ENCODE assay signal across 38 cellular contexts in the genomic region with DNA sequence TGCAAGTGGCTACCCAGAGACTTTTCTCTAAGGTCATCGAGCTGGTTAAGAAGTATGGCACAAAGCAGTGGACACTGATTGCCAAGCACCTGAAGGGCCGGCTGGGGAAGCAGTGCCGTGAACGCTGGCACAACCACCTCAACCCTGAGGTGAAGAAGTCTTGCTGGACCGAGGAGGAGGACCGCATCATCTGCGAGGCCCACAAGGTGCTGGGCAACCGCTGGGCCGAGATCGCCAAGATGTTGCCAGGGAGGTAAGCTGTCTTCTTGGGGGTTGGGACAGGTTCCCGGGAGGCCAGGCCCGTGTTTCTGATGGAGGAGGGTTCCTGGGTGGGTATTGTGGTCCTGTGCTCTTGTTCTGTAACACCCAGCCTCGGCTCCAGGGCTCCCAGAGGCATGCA. TPM values are rescaled to one million over a fixed set of nuclear protein-coding genes. Genes with fewer than 3 reads are reported as not detected.
"Had no signal": no experiment of that assay in that cellular context is flagged by ENCODE, and none has a peak within 500 bp of the region (broad histone marks: within the 10 kb centered on the region; RNA-seq: fewer than 3 reads in every experiment).

No MANE protein-coding gene starts in this region.

- H3K9me3 ChIP-seq: ascending aorta, gastrocnemius medialis, thoracic aorta, uterus had no signal

- DNase-seq: activated CD4-positive, alpha-beta memory T cell treated with anti-CD3 and anti-CD28 coated beads for 36 hours; activated CD4-positive, alpha-beta T cell treated with anti-CD3 and anti-CD28 coated beads, Interleukin-2, amount 10 ng/mL, durations not matched to agents 24 days and 14 days; activated CD4-positive, CD25-positive, alpha-beta regulatory T cell treated with anti-CD3 and anti-CD28 coated beads, Interleukin-2, amount 50 U/mL, for 72 hours; activated CD8-positive, alpha-beta memory T cell treated with anti-CD3 and anti-CD28 coated beads, Interleukin-2, amount 50 U/mL, for 48 hours; activated gamma-delta T cell; activated naive CD4-positive, alpha-beta T cell treated with anti-CD3 and anti-CD28 coated beads, Interleukin-2, amount 10 ng/mL, durations not matched to agents 7 days and 5 days; activated naive CD8-positive, alpha-beta T cell treated with anti-CD3 and anti-CD28 coated beads, Interleukin-2, amount 10 ng/mL, durations not matched to agents 7 days and 5 days; activated T-cell treated with anti-CD3 and anti-CD28 coated beads, Interleukin-2, amount 50 U/mL, for 24 hours; dorsolateral prefrontal cortex; effector memory CD4-positive, alpha-beta T cell; erythroblast; gastrocnemius medialis; head of caudate nucleus; hippocampal formation; immature natural killer cell; kidney; retina; stimulated activated CD4-positive, alpha-beta T cell treated with anti-CD3 and anti-CD28 coated beads, Interleukin-12 subunit alpha, Interleukin-12 subunit beta, amount 100 ng/mL, for 4 hours; stimulated activated CD4-positive, alpha-beta T cell treated with anti-CD3 and anti-CD28 coated beads, Interleukin-4, amount 100 ng/mL, for 1 hour; T-helper 17 cell; T1000; trophoblast cell; uterus; WERI-Rb-1 had no signal

- H3K4me1 ChIP-seq: ascending aorta, gastrocnemius medialis, uterus had no signal

- H3K9me3 Mint-ChIP-seq: activated CD4-positive, alpha-beta memory T cell treated with anti-CD3 and anti-CD28 coated beads for 36 hours; activated CD4-positive, alpha-beta T cell treated with anti-CD3 and anti-CD28 coated beads, Interleukin-2, amount 10 ng/mL, durations not matched to agents 24 days and 14 days; activated naive CD4-positive, alpha-beta T cell treated with anti-CD3 and anti-CD28 coated beads, Interleukin-2, amount 10 ng/mL, durations not matched to agents 7 days and 5 days; activated naive CD8-positive, alpha-beta T cell treated with anti-CD3 and anti-CD28 coated beads, Interleukin-2, amount 10 ng/mL, durations not matched to agents 7 days and 5 days; activated T-cell treated with anti-CD3 and anti-CD28 coated beads, Interleukin-2, amount 50 U/mL, for 24 hours; brain; immature natural killer cell; natural killer cell treated with Interleukin-12 subunit alpha and Interleukin-12 subunit beta and Interleukin-15 and Interleukin-18, amount 100 ng/mL, for 72 hours; stimulated activated naive CD8-positive, alpha-beta T cell treated with anti-CD3 and anti-CD28 coated beads, Interleukin-15, Interleukin-2, amounts not matched to agents 100 ng/mL and 50 ng/mL, for 24 hours had no signal

- H3K4me1 Mint-ChIP-seq: activated naive CD4-positive, alpha-beta T cell treated with anti-CD3 and anti-CD28 coated beads, Interleukin-2, amount 10 ng/mL, durations not matched to agents 7 days and 5 days; brain; immature natural killer cell had no signal

- H3K4me3 ChIP-seq: ascending aorta, cardiac muscle cell, coronary artery, dorsolateral prefrontal cortex, gastrocnemius medialis, skin epidermis, thoracic aorta, uterus had no signal

- H3K27ac ChIP-seq: ascending aorta, cardiac muscle cell, coronary artery, dorsolateral prefrontal cortex, gastrocnemius medialis, skin epidermis, thoracic aorta, uterus, WERI-Rb-1 had no signal

- H3K36me3 Mint-ChIP-seq: brain; immature natural killer cell; natural killer cell treated with Interleukin-12 subunit alpha and Interleukin-12 subunit beta and Interleukin-15 and Interleukin-18, amount 100 ng/mL, for 72 hours had no signal

- H3K27ac Mint-ChIP-seq: activated CD4-positive, alpha-beta memory T cell treated with anti-CD3 and anti-CD28 coated beads for 36 hours; activated naive CD4-positive, alpha-beta T cell treated with anti-CD3 and anti-CD28 coated beads, Interleukin-2, amount 10 ng/mL, durations not matched to agents 7 days and 5 days; activated naive CD8-positive, alpha-beta T cell treated with anti-CD3 and anti-CD28 coated beads, Interleukin-2, amount 10 ng/mL, durations not matched to agents 7 days and 5 days; activated T-cell treated with anti-CD3 and anti-CD28 coated beads, Interleukin-2, amount 50 U/mL, for 24 hours; immature natural killer cell; natural killer cell treated with Interleukin-12 subunit alpha and Interleukin-12 subunit beta and Interleukin-15 and Interleukin-18, amount 100 ng/mL, for 72 hours; stimulated activated naive CD8-positive, alpha-beta T cell treated with anti-CD3 and anti-CD28 coated beads, Interleukin-15, Interleukin-2, amounts not matched to agents 100 ng/mL and 50 ng/mL, for 24 hours had no signal

- H3K27me3 Mint-ChIP-seq: activated CD4-positive, alpha-beta memory T cell treated with anti-CD3 and anti-CD28 coated beads for 36 hours; activated CD4-positive, alpha-beta T cell treated with anti-CD3 and anti-CD28 coated beads, Interleukin-2, amount 10 ng/mL, durations not matched to agents 24 days and 14 days; activated naive CD4-positive, alpha-beta T cell treated with anti-CD3 and anti-CD28 coated beads, Interleukin-2, amount 10 ng/mL, durations not matched to agents 7 days and 5 days; activated naive CD8-positive, alpha-beta T cell treated with anti-CD3 and anti-CD28 coated beads, Interleukin-2, amount 10 ng/mL, durations not matched to agents 7 days and 5 days; activated T-cell treated with anti-CD3 and anti-CD28 coated beads, Interleukin-2, amount 50 U/mL, for 24 hours; natural killer cell treated with Interleukin-12 subunit alpha and Interleukin-12 subunit beta and Interleukin-15 and Interleukin-18, amount 100 ng/mL, for 72 hours; stimulated activated naive CD8-positive, alpha-beta T cell treated with anti-CD3 and anti-CD28 coated beads, Interleukin-15, Interleukin-2, amounts not matched to agents 100 ng/mL and 50 ng/mL, for 24 hours; T-helper 17 cell had no signal

- ATAC-seq: gastrocnemius medialis; natural killer cell treated with Interleukin-12 subunit alpha and Interleukin-12 subunit beta and Interleukin-15 and Interleukin-18, amount 100 ng/mL, for 72 hours; sciatic nerve; T-helper 17 cell had no signal

- H3K4me3 Mint-ChIP-seq: activated CD4-positive, alpha-beta memory T cell treated with anti-CD3 and anti-CD28 coated beads for 36 hours; activated CD4-positive, alpha-beta T cell treated with anti-CD3 and anti-CD28 coated beads, Interleukin-2, amount 10 ng/mL, durations not matched to agents 24 days and 14 days; activated naive CD4-positive, alpha-beta T cell treated with anti-CD3 and anti-CD28 coated beads, Interleukin-2, amount 10 ng/mL, durations not matched to agents 7 days and 5 days; activated naive CD8-positive, alpha-beta T cell treated with anti-CD3 and anti-CD28 coated beads, Interleukin-2, amount 10 ng/mL, durations not matched to agents 7 days and 5 days; activated T-cell treated with anti-CD3 and anti-CD28 coated beads, Interleukin-2, amount 50 U/mL, for 24 hours; brain; immature natural killer cell; natural killer cell treated with Interleukin-12 subunit alpha and Interleukin-12 subunit beta and Interleukin-15 and Interleukin-18, amount 100 ng/mL, for 72 hours; stimulated activated naive CD8-positive, alpha-beta T cell treated with anti-CD3 and anti-CD28 coated beads, Interleukin-15, Interleukin-2, amounts not matched to agents 100 ng/mL and 50 ng/mL, for 24 hours; T-helper 17 cell had no signal

- H3K36me3 ChIP-seq: ascending aorta, cardiac muscle cell, gastrocnemius medialis, thoracic aorta, uterus had no signal

- H3K27me3 ChIP-seq: ascending aorta, cardiac muscle cell, gastrocnemius medialis, uterus had no signal

RNA-seq across cellular contexts. Expression of gene MYBL2, which starts 19.9 kb away (rescaled TPM):
- total RNA-seq: ascending aorta had no signal

RNA-seq across cellular contexts. Expression of gene GTSF1L, which starts 40.0 kb away (rescaled TPM):
- total RNA-seq: activated CD4-positive, alpha-beta memory T cell treated with anti-CD3 and anti-CD28 coated beads for 36 hours; activated CD4-positive, alpha-beta T cell treated with anti-CD3 and anti-CD28 coated beads, Interleukin-2, amount 10 ng/mL, durations not matched to agents 24 days and 14 days; activated naive CD8-positive, alpha-beta T cell treated with anti-CD3 and anti-CD28 coated beads, Interleukin-2, amount 10 ng/mL, durations not matched to agents 7 days and 5 days; ascending aorta; cardiac muscle cell; cerebellum; dorsolateral prefrontal cortex; gastrocnemius medialis; kidney; lower leg skin; mononuclear cell; natural killer cell treated with Interleukin-12 subunit alpha and Interleukin-12 subunit beta and Interleukin-15 and Interleukin-18, amount 100 ng/mL, for 72 hours; osteoblast; sciatic nerve; subcutaneous adipose tissue; T-helper 17 cell; thoracic aorta; uterus had no signal
- polyA plus RNA-seq: cardiac muscle cell, immature natural killer cell had no signal
